In the genomic region with DNA sequence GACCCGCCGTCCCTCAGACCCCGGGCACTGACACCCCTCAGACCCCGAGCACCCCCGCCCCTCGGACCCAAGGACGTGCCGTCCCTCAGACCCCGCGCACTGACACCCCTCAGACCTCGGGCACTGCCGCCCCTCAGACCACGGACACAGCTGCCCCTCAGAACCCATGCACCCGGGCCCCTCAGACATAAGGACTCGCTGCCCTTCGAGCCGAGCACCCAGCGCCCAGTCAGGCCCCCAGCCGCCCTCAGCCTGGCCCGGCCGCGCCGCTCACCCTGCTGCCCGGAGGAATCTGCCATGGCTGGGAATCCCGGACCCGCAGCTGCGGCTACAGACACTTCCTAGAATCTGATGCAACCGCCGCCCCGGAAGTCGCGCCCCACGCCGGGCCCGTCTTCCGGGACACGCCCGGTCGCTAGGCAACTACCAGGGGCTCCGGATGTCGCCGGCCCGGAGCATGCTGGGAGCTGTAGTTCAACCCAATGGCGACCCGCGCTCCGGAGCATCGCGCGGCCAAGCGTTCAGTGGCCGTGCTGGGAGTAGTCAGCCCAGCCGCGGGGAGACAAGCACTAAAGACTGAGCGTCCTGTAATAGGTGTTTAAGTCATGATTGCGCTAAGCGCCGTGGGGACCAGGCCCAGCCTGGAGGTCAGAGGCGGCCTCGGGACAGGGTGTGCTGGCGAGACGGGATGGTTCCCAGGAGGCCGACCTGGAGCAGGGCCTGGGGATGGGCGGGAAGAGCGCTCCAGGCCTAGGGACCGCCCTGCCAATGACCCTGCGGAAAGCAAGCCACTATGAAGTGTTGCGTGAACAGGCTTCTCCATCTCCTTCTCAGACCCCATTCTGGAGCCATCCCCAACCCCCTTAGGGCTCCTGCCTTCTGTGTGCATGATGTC, we compare ENCODE assay signal across 8 cellular contexts. TPM values are rescaled to one million over a fixed set of nuclear protein-coding genes. Genes with fewer than 3 reads are reported as not detected.
A peak's percentile ranks its signal among the peaks of the same experiment; 100 is the strongest.
DNase-seq lines count a peak whose midpoint lies in the region; ATAC-seq lines count a peak whose summit lies in the region.

Gene CARS1 (minus strand): TSS at position 355 of the 895 bp plus-strand sequence. CDS start 56 bp downstream, at position 299.

- H3K4me3 ChIP-seq in CD8-positive, alpha-beta memory T cell (ENCODE audit: low read length) = peak within 1 kb of the TSS; percentile 78
- H3K4me3 ChIP-seq in endocrine pancreas (ENCODE audit: control insufficient read depth, insufficient read depth, low read length) (peak within 1 kb of the TSS; percentile 53), mesendoderm (ENCODE audit: low read length) (peak within 1 kb of the TSS; percentile 98)

- peak within 1 kb of the TSS; percentile 23 for H2AK5ac ChIP-seq in mesendoderm (ENCODE audit: low read length)

- peaks cover 43% of the 10 kb centered on the region for H3K79me2 ChIP-seq in mesendoderm (ENCODE audit: control insufficient read depth, insufficient read depth, low read length)

- peak within 1 kb of the TSS; percentile 96 for H3K4me2 ChIP-seq in mesendoderm (ENCODE audit: low read length)

- peak within 1 kb of the TSS; percentile 19 for H2BK15ac ChIP-seq in mesendoderm (replicated peaks; ENCODE audit: low read depth)

- H3K27me3 ChIP-seq in CD8-positive, alpha-beta memory T cell (ENCODE audit: insufficient read depth, low read length, poor library complexity, severe bottlenecking) = no peaks in the 10 kb centered on the region
- no peaks in the 10 kb centered on the region for H3K27me3 ChIP-seq in endocrine pancreas (ENCODE audit: control insufficient read depth, insufficient read depth, low read length)
- no peaks in the 10 kb centered on the region for H3K27me3 ChIP-seq in mesendoderm (ENCODE audit: insufficient read depth, low read length, poor library complexity)

- H3K36me3 ChIP-seq in CD8-positive, alpha-beta memory T cell (ENCODE audit: insufficient read depth, low read length) = peaks cover 8% of the 10 kb centered on the region
- H3K36me3 ChIP-seq in endocrine pancreas (ENCODE audit: control insufficient read depth, insufficient read depth, low read length) (no peaks in the 10 kb centered on the region), mesendoderm (ENCODE audit: control insufficient read depth, insufficient read depth, low read length) (peaks cover 4% of the 10 kb centered on the region)

- POLR2A ChIA-PET in CD8-positive, alpha-beta memory T cell (lab: Charles Lee) = interaction anchor here (2.0 kb wide), 1 partner anchor 43 kb away, joined by 6 read pairs; no protein-coding TSS in a partner anchor

- H4K8ac ChIP-seq in mesendoderm (ENCODE audit: low read depth, low read length) = no peak within 1 kb of the TSS

- ATAC-seq in GM19468 (IDR thresholded peaks at IDR 0.05; ENCODE audit: extremely low read depth, unreplicated experiment) = peak; percentile 97

- H3K79me1 ChIP-seq in mesendoderm (ENCODE audit: low read length) = peaks cover 30% of the 10 kb centered on the region

- H3K56ac ChIP-seq in mesendoderm (ENCODE audit: low read length) = peak within 1 kb of the TSS; percentile 99

- no peak within 1 kb of the TSS for H4K5ac ChIP-seq in mesendoderm (ENCODE audit: low read length)

- H3K4me1 ChIP-seq in CD8-positive, alpha-beta memory T cell (ENCODE audit: insufficient read depth, low read length) = peaks cover 11% of the 10 kb centered on the region
- no peaks in the 10 kb centered on the region for H3K4me1 ChIP-seq in endocrine pancreas (ENCODE audit: control insufficient read depth, insufficient read depth, low read length)
- H3K4me1 ChIP-seq in mesendoderm (ENCODE audit: control insufficient read depth, low read depth, low read length) = no peaks in the 10 kb centered on the region

- peak within 1 kb of the TSS; percentile 96 for H3K4ac ChIP-seq in mesendoderm (ENCODE audit: low read depth, low read length)

- no peaks in the 10 kb centered on the region for H3K9me3 ChIP-seq in CD8-positive, alpha-beta memory T cell (ENCODE audit: low read length)
- no peaks in the 10 kb centered on the region for H3K9me3 ChIP-seq in endocrine pancreas (ENCODE audit: control insufficient read depth, low read length)

- peaks cover 0 to 7% of the 10 kb centered on the region in 2 donors for H3K27me3 Mint-ChIP-seq in CD8-positive, alpha-beta memory T cell

- H3K18ac ChIP-seq in mesendoderm (ENCODE audit: low read length) = peak within 1 kb of the TSS; percentile 70

- peak within 1 kb of the TSS; percentile 85 to 97 (median 90) for H3K27ac Mint-ChIP-seq in CD8-positive, alpha-beta memory T cell

- no peaks in the 10 kb centered on the region for H3K9me3 Mint-ChIP-seq in CD8-positive, alpha-beta memory T cell

- H2BK5ac ChIP-seq in mesendoderm (ENCODE audit: low read length) = peak within 1 kb of the TSS; percentile 61

- no CpG with 5 or more reads among the region's 68 CpGs for WGBS in mesendoderm (ENCODE audit: extremely low coverage, insufficient coverage, low lambda C conversion rate)

- H3K27ac ChIP-seq in CD8-positive, alpha-beta memory T cell (ENCODE audit: low read depth, low read length) = peak within 1 kb of the TSS; percentile 90
- peak within 1 kb of the TSS; percentile 50 for H3K27ac ChIP-seq in mesendoderm (ENCODE audit: low read depth, low read length)

- H2BK120ac ChIP-seq in mesendoderm (ENCODE audit: low read depth, low read length) = peak within 1 kb of the TSS; percentile 46

- peaks cover 0 to 26% (median 5%) of the 10 kb centered on the region in 3 donors for H3K36me3 Mint-ChIP-seq in CD8-positive, alpha-beta memory T cell

- peak within 1 kb of the TSS; percentile 48 for H3K23ac ChIP-seq in mesendoderm (ENCODE audit: low read length)

- CTCF ChIA-PET in CD8-positive, alpha-beta memory T cell (lab: Charles Lee) = interaction anchor here (1.0 to 3.3 kb wide), 5 partner anchors 14 to 525 kb away, joined by 3 to 11 read pairs (median 3); no protein-coding TSS in a partner anchor

- H3K9ac ChIP-seq in endocrine pancreas (ENCODE audit: control insufficient read depth, insufficient read depth, low read length) (peak within 1 kb of the TSS; percentile 86), mesendoderm (ENCODE audit: low read length) (peak within 1 kb of the TSS; percentile 92)

- peaks cover 23 to 46% (median 33%) of the 10 kb centered on the region in 3 donors for H3K4me1 Mint-ChIP-seq in CD8-positive, alpha-beta memory T cell

- peak within 1 kb of the TSS; percentile 83 to 96 (median 88) for H3K4me3 Mint-ChIP-seq in CD8-positive, alpha-beta memory T cell

- peak; percentile 90 to 94 (median 92) for DNase-seq in CD8-positive, alpha-beta memory T cell
- DNase-seq in HS-5 (ENCODE audit: low read depth) (peak; percentile 77), NOMO-1 treated with DMSO at 0.1 percent for 48 hours (lab: John Stamatoyannopoulos, UW; ENCODE audit: unreplicated experiment) (peak; percentile 91), mesendoderm (peak; percentile 97)
- peak; percentile 86 to 87 for DNase-seq in activated CD8-positive, alpha-beta memory T cell treated with anti-CD3 and anti-CD28 coated beads for 4 hours (ENCODE audit: low read depth in 2 of 2)
- peak; percentile 80 for DNase-seq in stimulated activated CD8-positive, alpha-beta memory T cell treated with anti-CD3 and anti-CD28 coated beads, Interleukin-15, amount 100 ng/mL, for 1 hour (ENCODE audit: low read depth)

RNA-seq across cellular contexts. Expression of gene CARS1, which starts in this region (rescaled TPM):
- total RNA-seq in CD8-positive, alpha-beta memory T cell = 10 to 100 TPM; 81.2 to 83.3 TPM
- polyA plus RNA-seq in CD8-positive, alpha-beta memory T cell = 43.4 TPM
- polyA plus RNA-seq in mesendoderm (2013, experiment 1 of 2) = 55.2 TPM
- 55.2 TPM for polyA plus RNA-seq in mesendoderm (2013, experiment 2 of 2)

Comparison
In these comparisons a context has a peak if more than half of its experiments do, and no peak if none do; other contexts are left out.
1. Peak in every context shown above with its lines: DNase-seq, ATAC-seq, H3K4me3 ChIP-seq and H3K27ac ChIP-seq.